ENCODE assay signal across 8 cellular contexts in the genomic region with DNA sequence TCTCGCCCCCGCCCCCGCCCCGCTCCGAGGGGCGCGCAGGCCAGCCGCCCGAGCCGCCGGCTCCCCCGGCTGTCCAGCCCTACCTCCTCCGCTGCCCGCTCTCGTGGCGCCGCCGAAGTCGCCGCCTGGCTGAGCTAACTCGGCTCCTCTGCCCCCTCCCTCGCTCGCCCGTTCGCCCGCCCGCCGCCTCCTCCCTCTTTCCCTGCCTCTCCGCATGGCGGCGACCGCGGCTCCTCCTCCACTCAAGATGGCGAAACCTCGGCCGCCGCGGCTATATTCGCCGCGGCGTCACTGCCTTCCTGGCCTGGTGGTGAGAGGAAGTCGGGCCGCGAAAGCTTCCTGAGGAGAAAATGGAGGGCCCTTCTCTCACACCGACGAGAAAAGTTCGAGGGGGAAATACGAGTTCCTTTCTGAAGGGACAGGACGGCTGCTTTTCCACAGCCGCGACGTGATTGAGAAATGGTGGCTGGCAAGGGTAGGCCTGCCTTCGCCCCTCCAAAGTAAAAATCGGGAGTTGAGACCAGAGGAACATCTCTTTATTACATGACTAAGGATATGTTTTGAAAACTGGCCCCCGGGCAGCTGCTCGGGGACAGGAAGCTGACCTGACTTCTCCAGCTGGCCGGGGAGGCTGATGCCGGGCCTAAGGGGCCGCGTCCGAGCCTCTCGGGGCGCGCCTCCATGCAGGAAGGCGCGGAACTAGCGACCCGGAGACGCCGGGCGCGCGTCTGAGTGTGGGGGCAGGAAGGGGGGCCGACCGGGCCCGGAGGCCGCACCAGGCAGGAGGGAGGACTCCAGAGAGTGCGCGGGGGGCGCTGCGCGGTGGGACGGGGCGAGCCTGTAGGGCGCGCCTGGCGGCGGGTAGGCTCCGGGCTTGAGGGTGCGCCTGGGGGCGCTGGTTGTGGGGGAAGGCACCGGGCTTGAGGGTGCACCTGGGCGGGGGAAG. TPM values are rescaled to one million over a fixed set of nuclear protein-coding genes. Genes with fewer than 3 reads are reported as not detected.
A peak's percentile ranks its signal among the peaks of the same experiment; 100 is the strongest.
DNase-seq lines count a peak whose midpoint lies in the region; ATAC-seq and TF ChIP-seq lines count a peak whose summit lies in the region.

A gene with protein sequence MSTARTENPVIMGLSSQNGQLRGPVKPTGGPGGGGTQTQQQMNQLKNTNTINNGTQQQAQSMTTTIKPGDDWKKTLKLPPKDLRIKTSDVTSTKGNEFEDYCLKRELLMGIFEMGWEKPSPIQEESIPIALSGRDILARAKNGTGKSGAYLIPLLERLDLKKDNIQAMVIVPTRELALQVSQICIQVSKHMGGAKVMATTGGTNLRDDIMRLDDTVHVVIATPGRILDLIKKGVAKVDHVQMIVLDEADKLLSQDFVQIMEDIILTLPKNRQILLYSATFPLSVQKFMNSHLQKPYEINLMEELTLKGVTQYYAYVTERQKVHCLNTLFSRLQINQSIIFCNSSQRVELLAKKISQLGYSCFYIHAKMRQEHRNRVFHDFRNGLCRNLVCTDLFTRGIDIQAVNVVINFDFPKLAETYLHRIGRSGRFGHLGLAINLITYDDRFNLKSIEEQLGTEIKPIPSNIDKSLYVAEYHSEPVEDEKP (minus strand): TSS at position 150 of the 946 bp plus-strand sequence. CDS start 4,913 bp downstream, outside the sequence.

- peak within 1 kb of the TSS; percentile 93 for H3K4me2 ChIP-seq in GM23248 (ENCODE audit: unreplicated experiment)

- H3K9ac ChIP-seq in GM23248 (peak within 1 kb of the TSS; percentile 97), stomach smooth muscle (ENCODE audit: low read length in 2 of 2) (peak within 1 kb of the TSS; percentile 99 to 100)

- H3K27me3 ChIP-seq in GM23248 (replicated peaks; ENCODE audit: insufficient read depth) (no peaks in the 10 kb centered on the region), MG63 (no peaks in the 10 kb centered on the region), SJSA1 (replicated peaks) (no peaks in the 10 kb centered on the region), foreskin keratinocyte (no peaks in the 10 kb centered on the region), neuron (ENCODE audit: insufficient read depth, low read length) (no peaks in the 10 kb centered on the region), stomach smooth muscle (ENCODE audit: control insufficient read depth in 1 of 2, insufficient read depth in 2 of 2, low read length in 2 of 2) (no peaks in the 10 kb centered on the region)

- H3K36me3 ChIP-seq in GM23248 (ENCODE audit: low read depth) (no peaks in the 10 kb centered on the region), MG63 (peaks cover 9% of the 10 kb centered on the region), SJSA1 (0 out of 2 replicates have a peak, but pooled peaks cover 3% of the 10 kb centered on the region), neuron (ENCODE audit: insufficient read depth, low read length) (peaks cover 6% of the 10 kb centered on the region), stomach smooth muscle (ENCODE audit: control insufficient read depth in 2 of 2, insufficient read depth in 2 of 2, low read length in 2 of 2) (no peaks in the 10 kb centered on the region)

- whole genome bisulfite sequencing in GM23248 (ENCODE audit: low coverage in 1 of 2, low lambda C conversion rate in 2 of 2, missing lambda C conversion rate in 2 of 2), 2 experiments, result 1% methylated on average over 43 to 91 of the region's 94 CpGs

- H2AFZ ChIP-seq in GM23248 (peak within 1 kb of the TSS; percentile 85), neuron (ENCODE audit: low read depth, low read length) (peak within 1 kb of the TSS; percentile 97)

- H3K4me3 ChIP-seq in GM23248 (peak within 1 kb of the TSS; percentile 98), MG63 (peak within 1 kb of the TSS; percentile 95), SJSA1 (peak within 1 kb of the TSS; percentile 78), neuron (ENCODE audit: low read length) (peak within 1 kb of the TSS; percentile 98), stomach smooth muscle (ENCODE audit: low read length in 2 of 2) (peak within 1 kb of the TSS; percentile 91 to 94)

- no peaks in the 10 kb centered on the region for H3K9me2 ChIP-seq in GM23248 (ENCODE audit: insufficient read depth)

- TF ChIP-seq CTCF in foreskin keratinocyte (conservative IDR thresholded peaks at IDR 0.05), result peak; percentile 51

- 0 out of 2 replicates have a peak, but pooled peaks cover 10% of the 10 kb centered on the region for H4K20me1 ChIP-seq in GM23248 (ENCODE audit: insufficient read depth)

- peak; percentile 69 for ATAC-seq in foreskin keratinocyte

- H3K4me1 ChIP-seq in GM23248 (ENCODE audit: insufficient read depth) (0 out of 2 replicates have a peak, but pooled peaks cover 9% of the 10 kb centered on the region), SJSA1 (replicated peaks) (peaks cover 10% of the 10 kb centered on the region; the same call in 1 of the 2 replicates), foreskin keratinocyte (peaks cover 13% of the 10 kb centered on the region), neuron (ENCODE audit: insufficient read depth, low read length) (peaks cover 20% of the 10 kb centered on the region), stomach smooth muscle (ENCODE audit: control insufficient read depth, insufficient read depth, low read length) (peaks cover 16% of the 10 kb centered on the region)

- peaks cover 53% of the 10 kb centered on the region for H3K79me2 ChIP-seq in GM23248 (ENCODE audit: insufficient read depth)

- H3K9me3 ChIP-seq in GM23248 (ENCODE audit: low read depth) (no peaks in the 10 kb centered on the region), MG63 (no peaks in the 10 kb centered on the region), SJSA1 (replicated peaks) (no peaks in the 10 kb centered on the region), neuron (ENCODE audit: low read length) (no peaks in the 10 kb centered on the region), stomach smooth muscle (ENCODE audit: control insufficient read depth in 2 of 2, low read length in 2 of 2) (no peaks in the 10 kb centered on the region)

- DNase-seq in DMS114 treated with DMSO at 0.1 percent for 48 hours (lab: John Stamatoyannopoulos, UW; ENCODE audit: unreplicated experiment) (peak; percentile 45), GM23248 (peak; percentile 96), MG63 (peak; percentile 91), SJSA1 (ENCODE audit: low read depth in 1 of 2, low spot score in 2 of 2) (peak; percentile 72 to 85), foreskin keratinocyte (peak in 1 of 2 donors; percentile 68)
- peak; percentile 71 to 89 (median 80) for DNase-seq in activated naive CD4-positive, alpha-beta T cell (lab: John Stamatoyannopoulos, UW)

- in situ Hi-C loops in GM23248 (cut with MboI), result no loop called here

- H3F3A ChIP-seq in GM23248 (ENCODE audit: insufficient read depth), result peaks cover 26% of the 10 kb centered on the region

- H3K27ac ChIP-seq in GM23248 (peak within 1 kb of the TSS; percentile 97), SJSA1 (peak within 1 kb of the TSS; percentile 91), foreskin keratinocyte (peak within 1 kb of the TSS; percentile 100), stomach smooth muscle (ENCODE audit: low read length) (peak within 1 kb of the TSS; percentile 99)

RNA-seq across cellular contexts. Expression of the gene that starts here (rescaled TPM):
- total RNA-seq in GM23248 (2014; rRNA removed; shearing (Covaris generic)), result 84.6 and 88.9 TPM in 2 replicates
- polyA plus RNA-seq in GM23248 (2016; fragmentation: Nextera tagmentation; extraction: Ambion mirVana) (20.9 and 21.3 TPM in 2 replicates), foreskin keratinocyte (17.3 and 19.2 TPM in 2 replicates)
- 51.6 and 77.3 TPM in 2 replicates for total RNA-seq in MG63 (2014; rRNA removed; shearing (Covaris generic); ENCODE audit: low replicate concordance)
- 22.6 and 41.0 TPM in 2 replicates for total RNA-seq in SJSA1 (2014; rRNA removed; shearing (Covaris generic))
- total RNA-seq in foreskin keratinocyte, result 105 and 109 TPM in 2 replicates
